In genomic region chr1:40508375-40509341, GRCh38 we compare ENCODE assay signal across 8 cellular contexts. TPM values are rescaled to one million over a fixed set of nuclear protein-coding genes. Genes with fewer than 3 reads are reported as not detected.
DNase-seq lines count a peak whose midpoint lies in the region; ATAC-seq and TF ChIP-seq lines count a peak whose summit lies in the region.

Gene EXO5, plus strand, starts transcription at chr1:40508767. Its CDS starts 5,778 bp downstream, at chr1:40514545.

- H2BK12ac ChIP-seq in trophoblast cell (ENCODE audit: low read length), result no peak within 1 kb of the TSS

- H3K14ac ChIP-seq in trophoblast cell (ENCODE audit: low read length), result peak within 1 kb of the TSS; percentile 96

- peak within 1 kb of the TSS; percentile 31 for H3K27ac ChIP-seq in cardiac muscle cell
- peak within 1 kb of the TSS; percentile 54 for H3K27ac ChIP-seq in trophoblast cell (ENCODE audit: low read depth, low read length)
- H3K27ac ChIP-seq in tibial nerve, result peak within 1 kb of the TSS in 3 of 4 donors; percentile 67 to 78 (median 77)

- peak within 1 kb of the TSS; percentile 93 for H3K4me2 ChIP-seq in trophoblast cell (ENCODE audit: low read length)

- peak in 1 of 2 donors; percentile 31 for TF ChIP-seq POLR2A in tibial nerve (IDR thresholded peaks at IDR 0.05)

- H3K79me1 ChIP-seq in trophoblast cell (ENCODE audit: low read length), result peaks cover 7% of the 10 kb centered on the region

- TF ChIP-seq CTCF in cardiac muscle cell (IDR thresholded peaks at IDR 0.05; ENCODE audit: low read depth, low read length), result no peak
- no peak for TF ChIP-seq CTCF in tibial nerve (IDR thresholded peaks at IDR 0.05)

- no peak within 1 kb of the TSS for H2AK5ac ChIP-seq in trophoblast cell (ENCODE audit: low read length)

- peaks cover 4% of the 10 kb centered on the region for H3K4me1 ChIP-seq in cardiac muscle cell (ENCODE audit: low read depth)
- H3K4me1 ChIP-seq in trophoblast cell (ENCODE audit: control insufficient read depth in 1 of 2, insufficient read depth in 2 of 2, low read length in 2 of 2), result peaks cover 4 to 6% of the 10 kb centered on the region in 2 experiments
- H3K4me1 ChIP-seq in tibial nerve, result peaks cover 0 to 14% (median 0%) of the 10 kb centered on the region in 4 donors

- DNase-seq in Daoy (ENCODE audit: low read depth) (peak; percentile 62), H7 (peak; percentile 76), NAMALWA (ENCODE audit: low spot score) (peak; percentile 81), T-cell (peak; percentile 48 to 82 (median 69)), cardiac muscle cell (ENCODE audit: low read depth in 1 of 2, low spot score in 1 of 2) (peak; percentile 81 to 85), trophoblast cell (peak; percentile 73 to 82), tibial nerve (ENCODE audit: low spot score in 2 of 2) (peak; percentile 50 to 57)
- DNase-seq in activated naive CD8-positive, alpha-beta T cell treated with anti-CD3 and anti-CD28 coated beads, Interleukin-2, amount 50 U/mL, for 24 hours, result peak; percentile 87

- H2BK5ac ChIP-seq in trophoblast cell (ENCODE audit: low read depth, low read length, poor library complexity), result peak within 1 kb of the TSS; percentile 46

- CTCF ChIA-PET in T-cell (lab: Charles Lee), result interaction anchor here in 1 of 2 donors (1.4 to 2.0 kb wide), 2 partner anchors 23 to 59 kb away, joined by 3 to 4 read pairs; partner anchors contain the start of genes ZFP69B and ZNF684

- H4K8ac ChIP-seq in trophoblast cell (ENCODE audit: low read depth, low read length), result peak within 1 kb of the TSS; percentile 100

- H3K9me3 ChIP-seq in cardiac muscle cell (ENCODE audit: low read depth) (no peaks in the 10 kb centered on the region), trophoblast cell (ENCODE audit: insufficient read depth, low read depth, low read length) (peaks cover 5% of the 10 kb centered on the region), tibial nerve (peaks cover 0 to 59% (median 2%) of the 10 kb centered on the region in 4 donors)

- peak within 1 kb of the TSS; percentile 87 for H3K4me3 ChIP-seq in H7 (ENCODE audit: insufficient read depth, low read depth, low read length)
- peak within 1 kb of the TSS; percentile 58 for H3K4me3 ChIP-seq in cardiac muscle cell
- peak within 1 kb of the TSS; percentile 80 for H3K4me3 ChIP-seq in trophoblast cell (ENCODE audit: low read depth, low read length)
- peak within 1 kb of the TSS; percentile 60 to 91 (median 72) for H3K4me3 ChIP-seq in tibial nerve

- H3K4me3 Mint-ChIP-seq in T-cell, result peak within 1 kb of the TSS; percentile 88 to 91 (median 90)
- peak within 1 kb of the TSS; percentile 85 for H3K4me3 Mint-ChIP-seq in activated naive CD8-positive, alpha-beta T cell treated with anti-CD3 and anti-CD28 coated beads, Interleukin-2, amount 50 U/mL, for 24 hours

- POLR2A ChIA-PET in T-cell (lab: Charles Lee), result interaction anchor here in 1 of 2 donors (0.7 kb wide), 1 partner anchor 670 kb away, joined by 3 read pairs; no protein-coding TSS in a partner anchor

- H3K36me3 ChIP-seq in H7 (replicated peaks; ENCODE audit: control insufficient read depth, insufficient read depth, low read length) (no peaks in the 10 kb centered on the region), cardiac muscle cell (no peaks in the 10 kb centered on the region), trophoblast cell (ENCODE audit: control insufficient read depth in 1 of 2, insufficient read depth in 2 of 2, low read length in 2 of 2) (no peaks in the 10 kb centered on the region), tibial nerve (peaks cover 0 to 44% (median 0%) of the 10 kb centered on the region in 3 donors)

- H3K79me2 ChIP-seq in trophoblast cell (ENCODE audit: control insufficient read depth, insufficient read depth, low read length, poor library complexity), result peaks cover 9% of the 10 kb centered on the region

- peak within 1 kb of the TSS; percentile 40 for H3K23ac ChIP-seq in trophoblast cell (ENCODE audit: low read length)

- ATAC-seq in T-cell (replicated peaks in 1 of 4), result peak; percentile 97 to 100 (median 99)
- ATAC-seq in activated naive CD8-positive, alpha-beta T cell treated with anti-CD3 and anti-CD28 coated beads, Interleukin-2, amount 50 U/mL, for 24 hours, result peak; percentile 99

- H3K4ac ChIP-seq in trophoblast cell (ENCODE audit: low read depth, low read length), result peak within 1 kb of the TSS; percentile 82

- H2AFZ ChIP-seq in trophoblast cell (ENCODE audit: insufficient read depth, low read length, poor library complexity), result peak within 1 kb of the TSS; percentile 99

- peaks cover 11 to 15% (median 15%) of the 10 kb centered on the region in 3 donors for H3K4me1 Mint-ChIP-seq in T-cell
- H3K4me1 Mint-ChIP-seq in activated naive CD8-positive, alpha-beta T cell treated with anti-CD3 and anti-CD28 coated beads, Interleukin-2, amount 50 U/mL, for 24 hours, result peaks cover 14% of the 10 kb centered on the region

- H3K36me3 Mint-ChIP-seq in T-cell, result peaks cover 29% of the 10 kb centered on the region
- peaks cover 62% of the 10 kb centered on the region for H3K36me3 Mint-ChIP-seq in activated naive CD8-positive, alpha-beta T cell treated with anti-CD3 and anti-CD28 coated beads, Interleukin-2, amount 50 U/mL, for 24 hours (ENCODE audit: low read depth)

- H2BK120ac ChIP-seq in trophoblast cell (ENCODE audit: insufficient read depth, low read length, poor library complexity), result peak within 1 kb of the TSS; percentile 89

- peaks cover 17% of the 10 kb centered on the region for H3K27me3 ChIP-seq in H7 (ENCODE audit: control insufficient read depth, insufficient read depth, low read length)
- no peaks in the 10 kb centered on the region for H3K27me3 ChIP-seq in cardiac muscle cell
- no peaks in the 10 kb centered on the region for H3K27me3 ChIP-seq in trophoblast cell (ENCODE audit: insufficient read depth, low read length)
- no peaks in the 10 kb centered on the region for H3K27me3 ChIP-seq in tibial nerve

- peak within 1 kb of the TSS; percentile 70 for H4K91ac ChIP-seq in trophoblast cell (ENCODE audit: low read depth, low read length)

- H3K27me3 Mint-ChIP-seq in T-cell, result no peaks in the 10 kb centered on the region
- H3K27me3 Mint-ChIP-seq in activated naive CD8-positive, alpha-beta T cell treated with anti-CD3 and anti-CD28 coated beads, Interleukin-2, amount 50 U/mL, for 24 hours, result no peaks in the 10 kb centered on the region

- H4K12ac ChIP-seq in trophoblast cell (ENCODE audit: low read depth, low read length), result peak within 1 kb of the TSS; percentile 80

- H3K9me3 Mint-ChIP-seq in T-cell, result peaks cover 11 to 31% (median 22%) of the 10 kb centered on the region in 3 donors
- peaks cover 32% of the 10 kb centered on the region for H3K9me3 Mint-ChIP-seq in activated naive CD8-positive, alpha-beta T cell treated with anti-CD3 and anti-CD28 coated beads, Interleukin-2, amount 50 U/mL, for 24 hours

- TF ChIP-seq EP300 in tibial nerve (IDR thresholded peaks at IDR 0.05), result peak; percentile 33 to 69

- peak within 1 kb of the TSS; percentile 97 for H3K18ac ChIP-seq in trophoblast cell (ENCODE audit: low read length)

- WGBS in trophoblast cell (ENCODE audit: extremely low coverage, insufficient coverage, insufficient read length), result no CpG with 5 or more reads among the region's 76 CpGs
- 0 to 1% methylated on average over 36 to 46 of the region's 76 CpGs for WGBS in tibial nerve, 2 donors

- peak within 1 kb of the TSS; percentile 89 for H3K9ac ChIP-seq in trophoblast cell (ENCODE audit: low read length)

- H3K27ac Mint-ChIP-seq in T-cell, result peak within 1 kb of the TSS; percentile 59 to 86
- H3K27ac Mint-ChIP-seq in activated naive CD8-positive, alpha-beta T cell treated with anti-CD3 and anti-CD28 coated beads, Interleukin-2, amount 50 U/mL, for 24 hours, result peak within 1 kb of the TSS; percentile 80

RNA-seq across cellular contexts. Expression of gene EXO5, which starts in this region (rescaled TPM):
- total RNA-seq in Daoy (2014; rRNA removed; shearing (Covaris generic)), result 2.1 and 8.3 TPM in 2 replicates
- total RNA-seq in H7 (2014; rRNA removed; shearing (Covaris generic)), result 2.7 and 4.1 TPM in 2 replicates
- total RNA-seq in T-cell (10 to 100 TPM in 4 of 5 donors, 1 to 10 TPM in 1; 6.9 to 12.1 (median 10.6) TPM), cardiac muscle cell (6.3 and 6.6 TPM in 2 replicates), tibial nerve (1 to 10 TPM; 2.0 to 6.5 (median 4.6) TPM)
- polyA plus RNA-seq in cardiac muscle cell, result 6.1 and 8.9 TPM in 2 replicates
- polyA plus RNA-seq in trophoblast cell (2013), result 5.7 and 5.8 TPM in 2 replicates

Comparison
In these comparisons a context has a peak if more than half of its experiments do, and no peak if none do; other contexts are left out.
1. Peak in every context shown above with its lines: DNase-seq, ATAC-seq, H3K4me3 ChIP-seq and H3K27ac ChIP-seq.